In genomic region chr14:74535756-74536325, GRCh38 we compare ENCODE assay signal across 20 cellular contexts. TPM values are rescaled to one million over a fixed set of nuclear protein-coding genes. Genes with fewer than 3 reads are reported as not detected.
DNase-seq lines count a peak whose midpoint lies in the region; ATAC-seq, FAIRE-seq and TF ChIP-seq lines count a peak whose summit lies in the region.
"Had no signal": no experiment of that assay in that cellular context is flagged by ENCODE, and none has a peak within 500 bp of the region (broad histone marks: within the 10 kb centered on the region; RNA-seq: fewer than 3 reads in every experiment).

No MANE protein-coding gene starts in this region.

- no peak overlapping the region for H2AK5ac ChIP-seq in trophoblast cell (ENCODE audit: low read length)

- H2AFZ ChIP-seq in trophoblast cell (ENCODE audit: insufficient read depth, low read length, poor library complexity) = no peak overlapping the region
- H2AFZ ChIP-seq: GM23248 had no signal

- CTCF ChIA-PET in RWPE1 (lab: Yijun Ruan, JAX) = no interaction called here

- ATAC-seq in left lung (peak; percentile 9), GM18868 (IDR thresholded peaks at IDR 0.05; ENCODE audit: unreplicated experiment) (no peak), HG02759 (IDR thresholded peaks at IDR 0.05; ENCODE audit: unreplicated experiment) (no peak)

- H3K27me3 ChIP-seq in left lung (no peaks in the 10 kb centered on the region), trophoblast cell (ENCODE audit: insufficient read depth, low read length) (no peaks in the 10 kb centered on the region), BE2C (no peaks in the 10 kb centered on the region)

- no peak overlapping the region for H3K23ac ChIP-seq in trophoblast cell (ENCODE audit: low read length)

- DNase-seq in HTR-8/SVneo (ENCODE audit: insufficient read length, low spot score) = no peak
- DNase-seq in RWPE1 (ENCODE audit: low spot score) = no peak
- no peak for DNase-seq in left lung
- no peak for DNase-seq in trophoblast cell
- DNase-seq in BE2C = no peak
- DNase-seq: ACHN; Caco-2; CD4-positive, alpha-beta T cell; GM23248; HCEC 1CT; IMR-90 had no signal

- no peak overlapping the region for H3K4ac ChIP-seq in trophoblast cell (ENCODE audit: low read depth, low read length)

- H4K12ac ChIP-seq in trophoblast cell (ENCODE audit: low read depth, low read length) = no peak overlapping the region

- no peak overlapping the region for H2BK5ac ChIP-seq in trophoblast cell (ENCODE audit: low read depth, low read length, poor library complexity)

- H3K4me3 ChIP-seq in left lung (no peak overlapping the region), trophoblast cell (ENCODE audit: low read depth, low read length) (no peak overlapping the region), BE2C (ENCODE audit: low read depth, low read length) (no peak overlapping the region)
- H3K4me3 ChIP-seq: GM23248 had no signal

- H3K79me2 ChIP-seq in trophoblast cell (ENCODE audit: control insufficient read depth, insufficient read depth, low read length, poor library complexity) = no peaks in the 10 kb centered on the region

- no peak overlapping the region for H2BK12ac ChIP-seq in trophoblast cell (ENCODE audit: low read length)

- H3K9me3 ChIP-seq in left lung = no peaks in the 10 kb centered on the region
- no peaks in the 10 kb centered on the region for H3K9me3 ChIP-seq in trophoblast cell (ENCODE audit: insufficient read depth, low read depth, low read length)
- no peaks in the 10 kb centered on the region for H3K9me3 ChIP-seq in BE2C
- H3K9me3 ChIP-seq: Caco-2 had no signal

- WGBS in trophoblast cell (ENCODE audit: extremely low coverage, insufficient coverage, insufficient read length) = no CpG with 5 or more reads among the region's 10 CpGs

- TF ChIP-seq CTCF in RWPE1 (conservative IDR thresholded peaks at IDR 0.05; ENCODE audit: low read depth) = no peak
- TF ChIP-seq CTCF in left lung (IDR thresholded peaks at IDR 0.05) = no peak
- no peak for TF ChIP-seq CTCF in BE2C (IDR thresholded peaks at IDR 0.05; ENCODE audit: low read depth, low read length)

- H3K9ac ChIP-seq in trophoblast cell (ENCODE audit: low read length) = peak overlapping the region; percentile 54
- H3K9ac ChIP-seq: GM23248 had no signal

- intact Hi-C loops in left lung (cut with DNase I) = no loop called here

- FAIRE-seq in HTR-8/SVneo (lab: Jason Lieb, UNC) = peak; percentile 52
- FAIRE-seq: A204.1, D721Med, G401.6, GM12891, H54 had no signal

- H3K18ac ChIP-seq in trophoblast cell (ENCODE audit: low read length) = no peak overlapping the region

- POLR2A ChIA-PET in RWPE1 (lab: Yijun Ruan, JAX; ENCODE audit: low non-redundant PET) = no interaction called here

- no peak overlapping the region for H4K8ac ChIP-seq in trophoblast cell (ENCODE audit: low read depth, low read length)

- no peak overlapping the region for H2BK120ac ChIP-seq in trophoblast cell (ENCODE audit: insufficient read depth, low read length, poor library complexity)

- no peak overlapping the region for H4K91ac ChIP-seq in trophoblast cell (ENCODE audit: low read depth, low read length)

- no peak overlapping the region for H3K4me2 ChIP-seq in trophoblast cell (ENCODE audit: low read length)

- H3K27ac ChIP-seq in RWPE1 = peak overlapping the region; percentile 21
- H3K27ac ChIP-seq in left lung = no peak overlapping the region
- no peak overlapping the region for H3K27ac ChIP-seq in trophoblast cell (ENCODE audit: low read depth, low read length)
- H3K27ac ChIP-seq: C4-2B, GM23248, HL-60 had no signal

- H3K36me3 ChIP-seq in left lung = no peaks in the 10 kb centered on the region
- no peaks in the 10 kb centered on the region for H3K36me3 ChIP-seq in trophoblast cell (ENCODE audit: control insufficient read depth in 1 of 2, insufficient read depth in 2 of 2, low read length in 2 of 2)
- H3K36me3 ChIP-seq in BE2C = no peaks in the 10 kb centered on the region

- H3K79me1 ChIP-seq in trophoblast cell (ENCODE audit: low read length) = no peaks in the 10 kb centered on the region

- H3K14ac ChIP-seq in trophoblast cell (ENCODE audit: low read length) = no peak overlapping the region

- H3K4me1 ChIP-seq in left lung (no peaks in the 10 kb centered on the region), trophoblast cell (ENCODE audit: control insufficient read depth in 1 of 2, insufficient read depth in 2 of 2, low read length in 2 of 2) (no peaks in the 10 kb centered on the region), BE2C (no peaks in the 10 kb centered on the region)
- H3K4me1 ChIP-seq: Caco-2 had no signal

RNA-seq across cellular contexts. Expression of gene ISCA2, which starts 42.3 kb away (rescaled TPM):
- 10 to 100 TPM; 22.7 to 27.7 TPM for total RNA-seq in left lung
- polyA plus RNA-seq in trophoblast cell (2013) = 23.9 and 25.1 TPM in 2 replicates
- polyA plus RNA-seq in BE2C (2012; ENCODE audit: insufficient read depth, insufficient read length, low read depth) = 27.2 TPM

RNA-seq across cellular contexts. Expression of gene NPC2, which starts 42.7 kb away (rescaled TPM):
- total RNA-seq in left lung = 1,000 to 10,000 TPM in 1 of 2 donors, 100 to 1,000 TPM in 1; 967 to 1,413 TPM
- 842 and 851 TPM in 2 replicates for polyA plus RNA-seq in trophoblast cell (2013)
- 11.5 TPM for polyA plus RNA-seq in BE2C (2012; ENCODE audit: insufficient read depth, insufficient read length, low read depth)
